ENCODE assay signal across 13 cellular contexts in the genomic region with DNA sequence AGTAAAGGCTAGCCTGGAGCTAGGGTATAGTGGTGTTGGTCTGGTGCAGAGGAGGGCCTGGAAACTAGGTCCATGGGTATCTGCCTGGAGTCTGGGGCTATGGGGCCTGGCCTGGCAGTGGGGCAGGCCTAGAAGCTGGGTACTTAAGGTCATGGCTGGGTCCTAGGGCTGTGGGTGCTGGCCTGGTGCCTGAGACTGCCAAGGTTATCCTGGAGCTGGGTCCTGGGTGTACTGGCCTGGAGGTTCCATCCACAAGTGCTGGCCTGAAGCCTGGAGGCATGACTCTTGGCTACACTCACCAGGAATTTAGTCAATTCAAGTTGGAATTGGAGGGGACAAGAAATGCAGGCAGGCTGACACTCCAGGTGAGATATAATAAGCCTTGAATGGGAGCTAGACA.
"Had no signal": no experiment of that assay in that cellular context is flagged by ENCODE, and none has a peak within 500 bp of the region (broad histone marks: within the 10 kb centered on the region; RNA-seq: fewer than 3 reads in every experiment).

No MANE protein-coding gene starts in this region.

- H3K27ac Mint-ChIP-seq: immature natural killer cell; nephron; stimulated activated effector memory CD8-positive, alpha-beta T cell treated with anti-CD3 and anti-CD28 coated beads, Interleukin-12 subunit alpha, Interleukin-12 subunit beta, amount 100 ng/mL, for 72 hours; stimulated activated naive CD8-positive, alpha-beta T cell treated with anti-CD3 and anti-CD28 coated beads, Interleukin-15, Interleukin-2, amounts not matched to agents 100 ng/mL and 50 ng/mL, for 24 hours had no signal

- H3K4me3 Mint-ChIP-seq: immature natural killer cell; nephron; stimulated activated effector memory CD8-positive, alpha-beta T cell treated with anti-CD3 and anti-CD28 coated beads, Interleukin-12 subunit alpha, Interleukin-12 subunit beta, amount 100 ng/mL, for 72 hours; stimulated activated naive CD8-positive, alpha-beta T cell treated with anti-CD3 and anti-CD28 coated beads, Interleukin-15, Interleukin-2, amounts not matched to agents 100 ng/mL and 50 ng/mL, for 24 hours had no signal

- H3K36me3 Mint-ChIP-seq: stimulated activated effector memory CD8-positive, alpha-beta T cell treated with anti-CD3 and anti-CD28 coated beads, Interleukin-12 subunit alpha, Interleukin-12 subunit beta, amount 100 ng/mL, for 72 hours had no signal

- H3K27me3 Mint-ChIP-seq: naive B cell; stimulated activated naive CD8-positive, alpha-beta T cell treated with anti-CD3 and anti-CD28 coated beads, Interleukin-15, Interleukin-2, amounts not matched to agents 100 ng/mL and 50 ng/mL, for 24 hours had no signal

- DNase-seq: effector CD4-positive, alpha-beta T cell; gastrocnemius medialis; immature natural killer cell; mesendoderm; naive B cell; right lobe of liver; stimulated activated CD4-positive, alpha-beta T cell treated with anti-CD3 and anti-CD28 coated beads, Interleukin-4, amount 100 ng/mL, for 1 hour; stimulated activated CD8-positive, alpha-beta memory T cell treated with anti-CD3 and anti-CD28 coated beads, Interleukin-4, amount 100 ng/mL, for 48 hours; tibial artery; upper lobe of right lung had no signal

- H3K9me3 Mint-ChIP-seq: stimulated activated effector memory CD8-positive, alpha-beta T cell treated with anti-CD3 and anti-CD28 coated beads, Interleukin-12 subunit alpha, Interleukin-12 subunit beta, amount 100 ng/mL, for 72 hours had no signal

- ATAC-seq: gastrocnemius medialis; stimulated activated effector memory CD8-positive, alpha-beta T cell treated with anti-CD3 and anti-CD28 coated beads, Interleukin-12 subunit alpha, Interleukin-12 subunit beta, amount 100 ng/mL, for 72 hours; upper lobe of right lung had no signal

- H3K4me1 Mint-ChIP-seq: immature natural killer cell; naive B cell; nephron; stimulated activated effector memory CD8-positive, alpha-beta T cell treated with anti-CD3 and anti-CD28 coated beads, Interleukin-12 subunit alpha, Interleukin-12 subunit beta, amount 100 ng/mL, for 72 hours had no signal
